9 cellular contexts compared by ENCODE assay signal in the genomic region with DNA sequence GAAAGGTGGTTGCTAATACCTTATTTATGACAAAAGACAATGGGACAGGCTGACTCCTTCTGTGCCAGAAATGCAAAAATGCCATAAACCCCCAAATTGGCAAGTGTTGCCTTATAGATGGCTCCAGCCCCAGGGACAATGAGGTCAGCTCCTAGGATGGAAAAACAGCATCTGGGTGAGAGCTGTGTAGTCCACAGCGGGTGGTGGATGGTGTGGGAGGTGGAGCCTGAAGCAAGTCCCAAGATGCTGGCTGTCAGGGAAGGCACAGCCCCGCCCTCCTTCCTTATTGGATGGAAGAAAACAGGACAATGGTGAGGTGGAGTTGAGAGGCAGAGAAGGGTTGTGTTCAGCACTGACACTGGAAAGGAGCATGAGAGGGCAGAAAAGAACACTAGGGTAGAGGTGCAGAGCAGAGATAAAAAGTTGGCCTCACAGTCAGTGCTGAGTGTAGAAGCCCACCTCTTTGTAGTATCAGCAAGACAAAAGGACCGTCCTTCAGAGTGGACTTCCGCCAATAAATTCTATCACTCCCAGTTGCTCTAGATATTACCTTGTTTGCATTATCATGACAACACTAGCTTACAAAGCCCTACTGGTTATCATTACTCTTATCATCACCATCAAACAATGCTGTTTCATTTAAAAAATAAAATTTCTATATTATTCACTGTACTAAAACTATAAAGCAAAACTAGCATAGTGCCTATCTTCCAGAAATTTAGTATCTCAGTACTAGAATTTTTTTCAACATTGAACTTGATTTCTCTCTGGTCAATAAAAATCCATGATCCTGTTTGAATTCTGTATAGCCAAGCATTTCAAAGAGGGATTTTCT. TPM values are rescaled to one million over a fixed set of nuclear protein-coding genes. Genes with fewer than 3 reads are reported as not detected.
DNase-seq lines count a peak whose midpoint lies in the region; ATAC-seq and TF ChIP-seq lines count a peak whose summit lies in the region.
"Had no signal": no experiment of that assay in that cellular context is flagged by ENCODE, and none has a peak within 500 bp of the region (broad histone marks: within the 10 kb centered on the region; RNA-seq: fewer than 3 reads in every experiment).

No MANE protein-coding gene starts in this region.

- TF ChIP-seq CTCF in 22Rv1 (IDR thresholded peaks at IDR 0.05) (no peak), GM12865 (IDR thresholded peaks at IDR 0.05; ENCODE audit: insufficient read depth, low read depth, low read length, missing control alignments) (no peak), progenitor cell of endocrine pancreas (IDR thresholded peaks at IDR 0.05; ENCODE audit: unreplicated experiment) (no peak)

- H3K4me3 Mint-ChIP-seq in activated naive CD8-positive, alpha-beta T cell = peak overlapping the region; percentile 38
- no peak overlapping the region for H3K4me3 Mint-ChIP-seq in progenitor cell of endocrine pancreas (ENCODE audit: low read depth)

- H3K36me3 Mint-ChIP-seq in activated naive CD8-positive, alpha-beta T cell = no peaks in the 10 kb centered on the region
- no peaks in the 10 kb centered on the region for H3K36me3 Mint-ChIP-seq in progenitor cell of endocrine pancreas (ENCODE audit: insufficient read depth)

- no peaks in the 10 kb centered on the region for H3K27me3 Mint-ChIP-seq in activated naive CD8-positive, alpha-beta T cell
- H3K27me3 Mint-ChIP-seq in progenitor cell of endocrine pancreas = no peaks in the 10 kb centered on the region

- H3K4me3 ChIP-seq in GM12865 (ENCODE audit: low read depth, low read length) = peak overlapping the region; percentile 36

- H3K27ac Mint-ChIP-seq in activated naive CD8-positive, alpha-beta T cell = peak overlapping the region; percentile 100
- H3K27ac Mint-ChIP-seq in progenitor cell of endocrine pancreas = no peak overlapping the region

- no peaks in the 10 kb centered on the region for H3K9me3 Mint-ChIP-seq in activated naive CD8-positive, alpha-beta T cell (ENCODE audit: low read depth)
- no peaks in the 10 kb centered on the region for H3K9me3 Mint-ChIP-seq in progenitor cell of endocrine pancreas (ENCODE audit: low read depth)

- peak; percentile 59 for DNase-seq in GM12865 (ENCODE audit: low read depth)
- DNase-seq in NCI-H460 (ENCODE audit: extremely low read depth, low read depth) = peak; percentile 79
- DNase-seq in left ventricle myocardium superior = peak; percentile 70
- peak in 2 of 3 donors; percentile 24 to 40 for DNase-seq in stimulated activated CD4-positive, alpha-beta T cell treated with anti-CD3 and anti-CD28 coated beads, TNF-alpha, amount 100 ng/mL, for 48 hours (ENCODE audit: low read depth in 3 of 3)
- DNase-seq in activated CD8-positive, alpha-beta memory T cell treated with anti-CD3 and anti-CD28 coated beads, Interleukin-2, amount 50 U/mL, for 48 hours = no peak
- DNase-seq in progenitor cell of endocrine pancreas (ENCODE audit: low spot score, unreplicated experiment) = no peak

- intact Hi-C loops in left ventricle myocardium superior (cut with micrococcal nuclease) = no loop called here

- peak overlapping the region; percentile 89 for H3K27ac ChIP-seq in 22Rv1
- H3K27ac ChIP-seq: epithelial cell of prostate had no signal

- peak; percentile 15 for ATAC-seq in left ventricle myocardium superior

- H3K4me1 Mint-ChIP-seq in activated naive CD8-positive, alpha-beta T cell (ENCODE audit: low read depth) = peaks cover 55% of the 10 kb centered on the region
- H3K4me1 Mint-ChIP-seq in progenitor cell of endocrine pancreas (ENCODE audit: low read depth) = peaks cover 11% of the 10 kb centered on the region

RNA-seq across cellular contexts. Expression of a gene that starts 3.7 kb away (rescaled TPM):
- 58.5 and 68.7 TPM in 2 replicates for total RNA-seq in NCI-H460 (2014; rRNA removed; shearing (Covaris generic))
- polyA plus RNA-seq in NCI-H460 (2014; cell fraction: nucleus; rRNA removed) = 24.6 and 31.2 TPM in 2 replicates
- total RNA-seq in left ventricle myocardium superior (10.7 TPM), progenitor cell of endocrine pancreas (15.0 and 15.1 TPM in 2 replicates)

RNA-seq across cellular contexts. Expression of a gene that starts 59.6 kb away (rescaled TPM):
- total RNA-seq in NCI-H460 (2014; rRNA removed; shearing (Covaris generic)) = 423 and 472 TPM in 2 replicates
- 311 and 341 TPM in 2 replicates for polyA plus RNA-seq in NCI-H460 (2014; cell fraction: nucleus; rRNA removed)
- total RNA-seq in left ventricle myocardium superior (345 TPM), progenitor cell of endocrine pancreas (1,238 and 1,313 TPM in 2 replicates)

Comparison
In these comparisons a context has a peak if more than half of its experiments do, and no peak if none do; other contexts are left out.
1. DNase-seq: peak in GM12865 (single experiment), NCI-H460 (single experiment), left ventricle myocardium superior (single experiment) and stimulated activated CD4-positive, alpha-beta T cell treated with anti-CD3 and anti-CD28 coated beads, TNF-alpha, amount 100 ng/mL, for 48 hours (2 of 3); none in activated CD8-positive, alpha-beta memory T cell treated with anti-CD3 and anti-CD28 coated beads, Interleukin-2, amount 50 U/mL, for 48 hours (single experiment) and progenitor cell of endocrine pancreas (single experiment).